In the genomic region with DNA sequence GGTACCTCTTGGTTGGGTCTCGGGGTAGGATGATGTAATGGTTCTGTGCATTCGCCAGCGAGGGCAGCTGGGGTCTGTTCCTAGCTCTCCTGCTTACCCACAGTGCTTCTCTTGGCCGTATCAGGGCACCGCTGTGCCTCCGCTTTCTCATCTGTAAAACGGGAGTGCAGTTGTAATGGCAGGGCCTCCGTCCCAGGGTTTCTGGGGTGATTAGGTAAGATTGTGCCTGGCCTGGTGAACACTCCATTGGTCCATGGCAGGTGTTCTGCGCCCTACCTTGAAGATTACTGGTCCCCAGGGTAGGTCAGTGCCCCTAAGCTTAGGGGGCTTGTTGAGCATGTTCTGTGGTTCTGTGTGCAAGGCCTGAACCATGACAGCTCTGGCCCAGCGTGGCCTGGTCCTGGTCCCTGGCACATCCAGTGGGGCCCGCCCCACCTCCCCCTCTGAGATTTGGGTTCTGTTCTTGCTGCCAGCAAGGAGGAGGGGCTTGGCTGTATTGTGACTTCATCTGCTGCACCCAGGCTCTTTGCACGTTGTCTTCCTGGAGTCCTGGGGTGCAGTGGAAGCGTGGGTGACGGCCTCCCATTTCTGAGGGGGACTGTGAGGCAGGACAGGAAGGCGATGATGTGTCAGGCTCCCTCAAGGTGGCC, we compare ENCODE assay signal across 14 cellular contexts. TPM values are rescaled to one million over a fixed set of nuclear protein-coding genes. Genes with fewer than 3 reads are reported as not detected.
A peak's percentile ranks its signal among the peaks of the same experiment; 100 is the strongest.
DNase-seq lines count a peak whose midpoint lies in the region; ATAC-seq and TF ChIP-seq lines count a peak whose summit lies in the region.
"Had no signal": no experiment of that assay in that cellular context is flagged by ENCODE, and none has a peak within 500 bp of the region (broad histone marks: within the 10 kb centered on the region; RNA-seq: fewer than 3 reads in every experiment).

No MANE protein-coding gene starts in this region.

- H3K36me3 ChIP-seq in HCT116 (ENCODE audit: control insufficient read depth in 1 of 2, insufficient read depth in 2 of 2, low read length in 2 of 2) (no peaks in the 10 kb centered on the region), colonic mucosa (no peaks in the 10 kb centered on the region)
- H3K36me3 ChIP-seq: adrenal gland had no signal

- peaks cover 51% of the 10 kb centered on the region for H3K27me3 Mint-ChIP-seq in neural crest cell (ENCODE audit: low read depth)

- H3K4me3 Mint-ChIP-seq in neural crest cell, result no peak overlapping the region
- H3K4me3 Mint-ChIP-seq: stimulated activated memory B cell treated with anti-CD40 and anti-IgM and Interleukin-4, amounts not matched to agents 10 μg/mL and 1 μg/mL and 100 μg/mL, for 72 hours had no signal

- H3K79me2 ChIP-seq in HCT116 (ENCODE audit: insufficient read depth, low read length), result peaks cover 71% of the 10 kb centered on the region; the same call in 1 of the 2 replicates

- CTCF ChIA-PET in HCT116 (lab: Charles Lee), result interaction anchor here (0.9 to 2.8 kb wide), 4 partner anchors 10 to 351 kb away, joined by 3 to 15 read pairs (median 3); no protein-coding TSS in a partner anchor

- H3K36me3 Mint-ChIP-seq in neural crest cell (ENCODE audit: low read depth), result no peaks in the 10 kb centered on the region
- H3K36me3 Mint-ChIP-seq: stimulated activated memory B cell treated with anti-CD40 and anti-IgM and Interleukin-4, amounts not matched to agents 10 μg/mL and 1 μg/mL and 100 μg/mL, for 72 hours had no signal

- intact Hi-C loops in HCT116 (cut with micrococcal nuclease) (no loop called here), colonic mucosa (cut with DNase I) (no loop called here)

- peak overlapping the region; percentile 99 for H3K4me2 ChIP-seq in HCT116 (ENCODE audit: low read length)

- ATAC-seq in HCT116, result no peak
- ATAC-seq in HG02759 (IDR thresholded peaks at IDR 0.05; ENCODE audit: unreplicated experiment), result no peak
- ATAC-seq in HG02870 (IDR thresholded peaks at IDR 0.05; ENCODE audit: unreplicated experiment), result no peak

- peak overlapping the region; percentile 44 to 54 for H3K4me3 ChIP-seq in HCT116 (replicated peaks in 1 of 2; ENCODE audit: low read depth in 1 of 2, low read length in 2 of 2)
- H3K4me3 ChIP-seq in colonic mucosa, result no peak overlapping the region
- H3K4me3 ChIP-seq: adrenal gland had no signal

- RAD21 ChIA-PET in HCT116 (lab: Charles Lee; ENCODE audit: low non-redundant PET in 1 of 2, low total read pairs in 2 of 2, uncharacterized antibody in 2 of 2, unreplicated experiment in 2 of 2), result no interaction called here

- H4K20me1 ChIP-seq in HCT116 (ENCODE audit: insufficient read depth), result no peaks in the 10 kb centered on the region

- H3K27ac ChIP-seq in HCT116 (ENCODE audit: low read depth, low read length) (peak overlapping the region; percentile 84), colonic mucosa (no peak overlapping the region)
- H3K27ac ChIP-seq: adrenal gland, VCaP had no signal

- no peak for TF ChIP-seq POLR2A in HCT116 (IDR thresholded peaks at IDR 0.05; ENCODE audit: borderline replicate concordance, extremely low read depth, insufficient read depth, insufficient read length)

- no peaks in the 10 kb centered on the region for H3K9me3 Mint-ChIP-seq in neural crest cell
- H3K9me3 Mint-ChIP-seq: stimulated activated memory B cell treated with anti-CD40 and anti-IgM and Interleukin-4, amounts not matched to agents 10 μg/mL and 1 μg/mL and 100 μg/mL, for 72 hours had no signal

- H3K9ac ChIP-seq in HCT116 (ENCODE audit: low read length), result peak overlapping the region; percentile 60
- H3K9ac ChIP-seq in colonic mucosa (ENCODE audit: low read depth in 2 of 2, low read length in 2 of 2), result peak overlapping the region; percentile 16 to 48
- H3K9ac ChIP-seq: SK-N-SH had no signal

- H3K9me3 ChIP-seq in HCT116 (ENCODE audit: control insufficient read depth in 1 of 2, insufficient read depth in 1 of 2, low read depth in 1 of 2, low read length in 2 of 2), result no peaks in the 10 kb centered on the region
- H3K9me3 ChIP-seq in colonic mucosa, result no peaks in the 10 kb centered on the region
- H3K9me3 ChIP-seq: adrenal gland, SK-N-SH had no signal

- peaks cover 15% of the 10 kb centered on the region for H3K4me1 Mint-ChIP-seq in neural crest cell

- H3K9me2 ChIP-seq in HCT116 (ENCODE audit: insufficient read depth), result no peaks in the 10 kb centered on the region
- H3K9me2 ChIP-seq: SK-N-SH had no signal

- H2AFZ ChIP-seq in HCT116 (ENCODE audit: low read depth, low read length, poor library complexity, severe bottlenecking), result no peak overlapping the region

- no peaks in the 10 kb centered on the region for H3K27me3 ChIP-seq in HCT116 (ENCODE audit: insufficient read depth, low read length)
- H3K27me3 ChIP-seq in colonic mucosa, result no peaks in the 10 kb centered on the region
- H3K27me3 ChIP-seq: adrenal gland had no signal

- TF ChIP-seq RAD21 in HCT116 (IDR thresholded peaks at IDR 0.05; ENCODE audit: low read depth), result no peak

- BruUV-seq in HCT116 (replicated peaks; lab: Mats Ljungman, UMichigan), result TSS peak; percentile 51

- peak overlapping the region; percentile 57 for H3K27ac Mint-ChIP-seq in neural crest cell (ENCODE audit: unreplicated experiment)
- H3K27ac Mint-ChIP-seq: stimulated activated memory B cell treated with anti-CD40 and anti-IgM and Interleukin-4, amounts not matched to agents 10 μg/mL and 1 μg/mL and 100 μg/mL, for 72 hours had no signal

- no peak for TF ChIP-seq CTCF in HCT116 (IDR thresholded peaks at IDR 0.05 in 2 of 3, conservative IDR thresholded peaks at IDR 0.05 in 1 of 3; ENCODE audit: borderline replicate concordance in 1 of 3, insufficient read depth in 1 of 3, low read depth in 2 of 3, low read length in 2 of 3)
- no peak for TF ChIP-seq CTCF in colonic mucosa (IDR thresholded peaks at IDR 0.05)
- no peak for TF ChIP-seq CTCF in neural crest cell (conservative IDR thresholded peaks at IDR 0.05)

- no peak for DNase-seq in HCT116 (ENCODE audit: low read depth, low spot score)
- DNase-seq in colonic mucosa, result no peak
- DNase-seq in neural crest cell (ENCODE audit: low read depth, low spot score), result no peak
- DNase-seq in NCI-H1694 (lab: John Stamatoyannopoulos, UW), result no peak
- DNase-seq: activated CD8-positive, alpha-beta memory T cell treated with anti-CD3 and anti-CD28 coated beads, Interleukin-2, amount 50 U/mL, for 48 hours; adrenal gland; effector CD8-positive, alpha-beta T cell; NCI-H2081; SK-N-SH; stimulated activated CD4-positive, alpha-beta T cell treated with anti-CD3 and anti-CD28 coated beads, Interleukin-2, amount 100 ng/mL, for 24 hours had no signal

- H3K4me1 ChIP-seq in HCT116 (ENCODE audit: control insufficient read depth in 1 of 2, insufficient read depth in 2 of 2, low read length in 2 of 2), result peaks cover 40 to 85% of the 10 kb centered on the region in 2 experiments
- peaks cover 11% of the 10 kb centered on the region for H3K4me1 ChIP-seq in colonic mucosa

- POLR2A ChIA-PET in HCT116 (lab: Charles Lee), result interaction anchor here (1.0 kb wide), 1 partner anchor 35 kb away, joined by 3 read pairs; no protein-coding TSS in a partner anchor

TF ChIP-seq in HCT116, 20 proteins besides CTCF, POLR2A, EP300 and RAD21:
- TF ChIP-seq, protein P1, sequence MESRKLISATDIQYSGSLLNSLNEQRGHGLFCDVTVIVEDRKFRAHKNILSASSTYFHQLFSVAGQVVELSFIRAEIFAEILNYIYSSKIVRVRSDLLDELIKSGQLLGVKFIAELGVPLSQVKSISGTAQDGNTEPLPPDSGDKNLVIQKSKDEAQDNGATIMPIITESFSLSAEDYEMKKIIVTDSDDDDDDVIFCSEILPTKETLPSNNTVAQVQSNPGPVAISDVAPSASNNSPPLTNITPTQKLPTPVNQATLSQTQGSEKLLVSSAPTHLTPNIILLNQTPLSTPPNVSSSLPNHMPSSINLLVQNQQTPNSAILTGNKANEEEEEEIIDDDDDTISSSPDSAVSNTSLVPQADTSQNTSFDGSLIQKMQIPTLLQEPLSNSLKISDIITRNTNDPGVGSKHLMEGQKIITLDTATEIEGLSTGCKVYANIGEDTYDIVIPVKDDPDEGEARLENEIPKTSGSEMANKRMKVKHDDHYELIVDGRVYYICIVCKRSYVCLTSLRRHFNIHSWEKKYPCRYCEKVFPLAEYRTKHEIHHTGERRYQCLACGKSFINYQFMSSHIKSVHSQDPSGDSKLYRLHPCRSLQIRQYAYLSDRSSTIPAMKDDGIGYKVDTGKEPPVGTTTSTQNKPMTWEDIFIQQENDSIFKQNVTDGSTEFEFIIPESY (IDR thresholded peaks at IDR 0.05; ENCODE audit: extremely low read depth, insufficient replicate concordance, low read length), result no peak
- TF ChIP-seq CBX3 (IDR thresholded peaks at IDR 0.05; ENCODE audit: low read depth), result no peak
- TF ChIP-seq POLR2AphosphoS5 (IDR thresholded peaks at IDR 0.05; ENCODE audit: low read depth, low read length), result no peak
- no peak for TF ChIP-seq YY1 (IDR thresholded peaks at IDR 0.05; ENCODE audit: extremely low read depth, insufficient replicate concordance, low read depth, low read length)
- no peak for TF ChIP-seq ZNF274 (IDR thresholded peaks at IDR 0.05; ENCODE audit: low read depth, low read length)
- no peak for TF ChIP-seq ZFX (IDR thresholded peaks at IDR 0.05)
- TF ChIP-seq SIN3A (IDR thresholded peaks at IDR 0.05; ENCODE audit: low read depth), result no peak
- TF ChIP-seq EZH2phosphoT487 (IDR thresholded peaks at IDR 0.05; ENCODE audit: borderline replicate concordance), result no peak

RNA-seq across cellular contexts. Expression of gene MYRF, which starts 4.9 kb away (rescaled TPM):
- total RNA-seq in HCT116 (2021; ENCODE audit: unreplicated experiment) (52.3 TPM), colonic mucosa (10 to 100 TPM in 1 of 2 donors, 1 to 10 TPM in 1; 8.8 to 14.9 TPM), neural crest cell (3.5 and 3.9 TPM in 2 replicates)
- polyA plus RNA-seq in HCT116 (2012), result 49.0 and 50.1 TPM in 2 replicates

RNA-seq across cellular contexts. Expression of gene TMEM258, which starts 35.1 kb away (rescaled TPM):
- total RNA-seq in HCT116 (2021; ENCODE audit: unreplicated experiment) (160 TPM), colonic mucosa (100 to 1,000 TPM; 119 to 149 TPM), neural crest cell (162 and 174 TPM in 2 replicates)
- 403 and 404 TPM in 2 replicates for polyA plus RNA-seq in HCT116 (2012)

RNA-seq across cellular contexts. Expression of gene FEN1, which starts 35.4 kb away (rescaled TPM):
- 89.5 TPM for total RNA-seq in HCT116 (2021; ENCODE audit: unreplicated experiment)
- polyA plus RNA-seq in HCT116 (2012), result 53.8 and 55.2 TPM in 2 replicates
- 10 to 100 TPM; 14.4 to 67.9 TPM for total RNA-seq in colonic mucosa
- total RNA-seq in neural crest cell, result 99.6 TPM in 2 replicates

RNA-seq across cellular contexts. Expression of gene FADS1, which starts 59.5 kb away (rescaled TPM):
- total RNA-seq in HCT116 (2021; ENCODE audit: unreplicated experiment) (56.6 TPM), colonic mucosa (10 to 100 TPM in 1 of 2 donors, 1 to 10 TPM in 1; 6.9 to 17.4 TPM), neural crest cell (245 and 248 TPM in 2 replicates)
- 28.8 and 36.3 TPM in 2 replicates for polyA plus RNA-seq in HCT116 (2012)
